3 cellular contexts compared by ENCODE assay signal in the genomic region with DNA sequence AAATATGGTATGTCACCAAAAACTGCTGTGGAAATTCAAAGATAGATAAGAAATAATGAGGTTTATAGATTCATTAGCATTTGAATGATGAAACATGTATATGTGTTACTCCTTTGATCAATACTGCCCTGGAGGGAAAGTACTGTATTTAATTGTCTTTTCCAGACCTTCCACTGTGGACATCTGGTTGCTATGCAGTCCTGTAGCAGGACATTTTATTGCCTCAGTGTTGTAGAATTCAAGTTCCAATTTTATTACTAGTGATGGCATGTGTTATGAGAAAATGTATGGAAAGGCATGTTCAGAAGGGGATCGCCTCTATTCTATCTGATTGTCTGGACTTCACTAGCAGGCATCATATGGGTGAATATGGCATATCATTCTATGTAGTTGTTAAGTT.
"Had no signal": no experiment of that assay in that cellular context is flagged by ENCODE, and none has a peak within 500 bp of the region (broad histone marks: within the 10 kb centered on the region; RNA-seq: fewer than 3 reads in every experiment).

No MANE protein-coding gene starts in this region.

- H3K4me3 ChIP-seq: GM12878 had no signal

- ATAC-seq: GM12878 had no signal

- DNase-seq: GDM1, GF-D8 had no signal
